In genomic region chr22:46247443-46247975, GRCh38 we compare ENCODE assay signal across 28 cellular contexts. TPM values are rescaled to one million over a fixed set of nuclear protein-coding genes. Genes with fewer than 3 reads are reported as not detected.
A peak's percentile ranks its signal among the peaks of the same experiment; 100 is the strongest.
DNase-seq lines count a peak whose midpoint lies in the region; ATAC-seq, FAIRE-seq and TF ChIP-seq lines count a peak whose summit lies in the region.
"Had no signal": no experiment of that assay in that cellular context is flagged by ENCODE, and none has a peak within 500 bp of the region (broad histone marks: within the 10 kb centered on the region; RNA-seq: fewer than 3 reads in every experiment).

No MANE protein-coding gene starts in this region.

- H3K9me3 ChIP-seq in left ventricle myocardium inferior (replicated peaks) (no peaks in the 10 kb centered on the region), right atrium auricular region (no peaks in the 10 kb centered on the region)
- H3K9me3 ChIP-seq in CD4-positive, alpha-beta T cell (ENCODE audit: control insufficient read depth, low read length): no peaks in the 10 kb centered on the region
- H3K9me3 ChIP-seq: MG63 had no signal

- POLR2A ChIA-PET in CD4-positive, alpha-beta T cell (lab: Charles Lee): interaction anchor here (1.2 kb wide), 1 partner anchor 57 kb away, joined by 3 read pairs; no protein-coding TSS in a partner anchor
- POLR2A ChIA-PET in activated CD4-positive, alpha-beta memory T cell treated with anti-CD3 and anti-CD28 coated beads for 36 hours (lab: Charles Lee): no interaction called here

- peaks cover 19% of the 10 kb centered on the region for H3K36me3 Mint-ChIP-seq in CD4-positive, alpha-beta T cell (ENCODE audit: low read depth)
- H3K36me3 Mint-ChIP-seq in activated CD4-positive, alpha-beta memory T cell treated with anti-CD3 and anti-CD28 coated beads for 36 hours: peaks cover 6% of the 10 kb centered on the region

- peaks cover 87% of the 10 kb centered on the region for H3K4me1 ChIP-seq in left ventricle myocardium inferior
- peaks cover 0 to 54% of the 10 kb centered on the region in 2 donors for H3K4me1 ChIP-seq in right atrium auricular region

- intact Hi-C loops in left ventricle myocardium inferior (cut with micrococcal nuclease): no loop called here
- intact Hi-C loops in CD4-positive, alpha-beta T cell (cut with DNase I, micrococcal nuclease): loop anchor here in 1 of 2 experiments (10.0 kb wide), 1 partner anchor 233 kb away; no protein-coding TSS in a partner anchor
- intact Hi-C loops in activated CD4-positive, alpha-beta memory T cell treated with anti-CD3 and anti-CD28 coated beads for 36 hours (cut with micrococcal nuclease): no loop called here

- no peak for ATAC-seq in CD4-positive, alpha-beta T cell (ENCODE audit: poor library complexity)
- ATAC-seq: PC-3 had no signal

- H3K4me1 Mint-ChIP-seq in CD4-positive, alpha-beta T cell (ENCODE audit: low read depth): peaks cover 27% of the 10 kb centered on the region
- peaks cover 23% of the 10 kb centered on the region for H3K4me1 Mint-ChIP-seq in activated CD4-positive, alpha-beta memory T cell treated with anti-CD3 and anti-CD28 coated beads for 36 hours (ENCODE audit: low read depth)

- H3K4me3 ChIP-seq in left ventricle myocardium inferior (peak overlapping the region; percentile 29), right atrium auricular region (no peak overlapping the region)
- H3K4me3 ChIP-seq: MG63 had no signal

- H3K36me3 ChIP-seq in left ventricle myocardium inferior (peaks cover 12% of the 10 kb centered on the region), right atrium auricular region (peaks cover 13% of the 10 kb centered on the region)

- no peak overlapping the region for H3K27ac Mint-ChIP-seq in CD4-positive, alpha-beta T cell
- no peak overlapping the region for H3K27ac Mint-ChIP-seq in activated CD4-positive, alpha-beta memory T cell treated with anti-CD3 and anti-CD28 coated beads for 36 hours

- H3K27me3 ChIP-seq in left ventricle myocardium inferior (ENCODE audit: low read depth) (no peaks in the 10 kb centered on the region), right atrium auricular region (no peaks in the 10 kb centered on the region)
- H3K27me3 ChIP-seq in CD4-positive, alpha-beta T cell (ENCODE audit: control insufficient read depth, insufficient read depth, low read length): no peaks in the 10 kb centered on the region
- H3K27me3 ChIP-seq: MG63 had no signal

- H3K4me3 Mint-ChIP-seq in CD4-positive, alpha-beta T cell: peak overlapping the region; percentile 77
- no peak overlapping the region for H3K4me3 Mint-ChIP-seq in activated CD4-positive, alpha-beta memory T cell treated with anti-CD3 and anti-CD28 coated beads for 36 hours

- H3K27ac ChIP-seq in left ventricle myocardium inferior (replicated peaks): peak overlapping the region; percentile 90
- H3K27ac ChIP-seq in right atrium auricular region: peak overlapping the region in 1 of 2 donors; percentile 81
- no peak overlapping the region for H3K27ac ChIP-seq in CD4-positive, alpha-beta T cell (ENCODE audit: low read depth, low read length)

- DNase-seq in left ventricle myocardium inferior: no peak
- DNase-seq in right atrium auricular region (ENCODE audit: low spot score): no peak
- DNase-seq in CD4-positive, alpha-beta T cell: no peak
- peak; percentile 53 for DNase-seq in mesenteric fat pad (ENCODE audit: low spot score)
- DNase-seq in activated CD4-positive, alpha-beta memory T cell treated with anti-CD3 and anti-CD28 coated beads for 36 hours: no peak
- no peak for DNase-seq in central memory CD4-positive, alpha-beta T cell
- DNase-seq in GM19239 (ENCODE audit: insufficient read length, low spot score): no peak
- DNase-seq: CD4-positive, alpha-beta memory T cell; COR-L47; DMS53; HCEC 1CT; KBM-7; MG63; NCI-H1105 treated with DMSO at 0.1 percent for 48 hours; NCI-H146; NCI-H2029; NCI-H446 treated with DMSO at 0.1 percent for 48 hours; NCI-H526; NCI-H82; NK-92 treated with Interleukin-12 subunit alpha and Interleukin-12 subunit beta, amount 100 ng/mL, for 24 hours; PC-3; SHP77 had no signal

- no peaks in the 10 kb centered on the region for H3K9me3 Mint-ChIP-seq in CD4-positive, alpha-beta T cell
- H3K9me3 Mint-ChIP-seq in activated CD4-positive, alpha-beta memory T cell treated with anti-CD3 and anti-CD28 coated beads for 36 hours: no peaks in the 10 kb centered on the region

- TF ChIP-seq CTCF in left ventricle myocardium inferior (IDR thresholded peaks at IDR 0.05; ENCODE audit: borderline replicate concordance) (no peak), right atrium auricular region (IDR thresholded peaks at IDR 0.05) (no peak)
- no peak for TF ChIP-seq CTCF in CD4-positive, alpha-beta T cell (IDR thresholded peaks at IDR 0.05)

- CTCF ChIA-PET in CD4-positive, alpha-beta T cell (lab: Charles Lee): no interaction called here
- CTCF ChIA-PET in activated CD4-positive, alpha-beta memory T cell treated with anti-CD3 and anti-CD28 coated beads for 36 hours (lab: Charles Lee): no interaction called here

- no peaks in the 10 kb centered on the region for H3K27me3 Mint-ChIP-seq in CD4-positive, alpha-beta T cell
- H3K27me3 Mint-ChIP-seq in activated CD4-positive, alpha-beta memory T cell treated with anti-CD3 and anti-CD28 coated beads for 36 hours: no peaks in the 10 kb centered on the region
- H3K27me3 Mint-ChIP-seq: CD4-positive, alpha-beta memory T cell had no signal

- no peak for FAIRE-seq in GM19239 (lab: Jason Lieb, UNC)
- FAIRE-seq: G401.6, H1, HTR-8/SVneo had no signal

RNA-seq across cellular contexts. Expression of gene CDPF1, which starts 2.6 kb away (rescaled TPM):
- 6.4 TPM for total RNA-seq in left ventricle myocardium inferior
- total RNA-seq in right atrium auricular region: 10 to 100 TPM in 1 of 2 donors, 1 to 10 TPM in 1; 9.7 to 11.9 TPM
- 1 to 10 TPM; 1.6 to 2.6 TPM for total RNA-seq in CD4-positive, alpha-beta T cell
- 7.6 TPM for total RNA-seq in mesenteric fat pad
- 1 to 10 TPM; 6.8 to 8.2 TPM for total RNA-seq in activated CD4-positive, alpha-beta memory T cell treated with anti-CD3 and anti-CD28 coated beads for 36 hours

RNA-seq across cellular contexts. Expression of gene PKDREJ, which starts 15.6 kb away (rescaled TPM):
- total RNA-seq in left ventricle myocardium inferior: 0.08 TPM
- under 1 TPM; 0.04 to 0.07 TPM for total RNA-seq in right atrium auricular region
- total RNA-seq in CD4-positive, alpha-beta T cell: not detected
- not detected for total RNA-seq in mesenteric fat pad
- not detected for total RNA-seq in activated CD4-positive, alpha-beta memory T cell treated with anti-CD3 and anti-CD28 coated beads for 36 hours
- total RNA-seq: A673; CD4-positive, alpha-beta memory T cell; LHCN-M2; PC-3; SK-MEL-5 had no signal

RNA-seq across cellular contexts. Expression of gene TTC38, which starts 20.3 kb away (rescaled TPM):
- 25.4 TPM for total RNA-seq in left ventricle myocardium inferior
- 10 to 100 TPM; 22.6 to 41.7 TPM for total RNA-seq in right atrium auricular region
- 1 to 10 TPM; 1.8 to 2.7 TPM for total RNA-seq in CD4-positive, alpha-beta T cell
- total RNA-seq in mesenteric fat pad: 39.4 TPM
- 1 to 10 TPM; 8.7 to 9.4 TPM for total RNA-seq in activated CD4-positive, alpha-beta memory T cell treated with anti-CD3 and anti-CD28 coated beads for 36 hours

RNA-seq across cellular contexts. Expression of gene GTSE1, which starts 49.2 kb away (rescaled TPM):
- total RNA-seq in left ventricle myocardium inferior (0.25 TPM), right atrium auricular region (under 1 TPM; 0.16 to 0.63 TPM), mesenteric fat pad (0.39 TPM)
- total RNA-seq in CD4-positive, alpha-beta T cell: under 1 TPM; 0.14 to 0.89 TPM
- total RNA-seq in activated CD4-positive, alpha-beta memory T cell treated with anti-CD3 and anti-CD28 coated beads for 36 hours: 10 to 100 TPM; 39.9 to 42.6 TPM
